ENCODE assay signal across 33 cellular contexts in genomic region chr20:14569631-14570030, GRCh38.
"Had no signal": no experiment of that assay in that cellular context is flagged by ENCODE, and none has a peak within 500 bp of the region (broad histone marks: within the 10 kb centered on the region; RNA-seq: fewer than 3 reads in every experiment).

No MANE protein-coding gene starts in this region.

- H3K27ac Mint-ChIP-seq: activated CD4-positive, alpha-beta memory T cell treated with anti-CD3 and anti-CD28 coated beads, Interleukin-2, amount 10 ng/mL, durations not matched to agents 7 days and 5 days; activated CD8-positive, alpha-beta memory T cell treated with anti-CD3 and anti-CD28 coated beads, Interleukin-2, amount 10 ng/mL, durations not matched to agents 7 days and 5 days; activated naive CD4-positive, alpha-beta T cell treated with anti-CD3 and anti-CD28 coated beads, Interleukin-2, amount 50 U/mL, for 24 hours; activated naive CD8-positive, alpha-beta T cell treated with anti-CD3 and anti-CD28 coated beads, Interleukin-2, amount 10 ng/mL, durations not matched to agents 7 days and 5 days; activated T-helper 17 cell treated with anti-CD3 and anti-CD28 coated beads, Interleukin-2, amount 50 U/mL, for 72 hours had no signal

- H3K36me3 Mint-ChIP-seq: activated CD8-positive, alpha-beta memory T cell treated with anti-CD3 and anti-CD28 coated beads, Interleukin-2, amount 10 ng/mL, durations not matched to agents 7 days and 5 days; activated naive CD4-positive, alpha-beta T cell treated with anti-CD3 and anti-CD28 coated beads, Interleukin-2, amount 50 U/mL, for 24 hours; activated naive CD8-positive, alpha-beta T cell treated with anti-CD3 and anti-CD28 coated beads, Interleukin-2, amount 10 ng/mL, durations not matched to agents 7 days and 5 days had no signal

- H3K9me3 ChIP-seq: adrenal gland had no signal

- ATAC-seq: activated CD8-positive, alpha-beta memory T cell treated with anti-CD3 and anti-CD28 coated beads, Interleukin-2, amount 10 ng/mL, durations not matched to agents 7 days and 5 days; activated T-helper 17 cell treated with anti-CD3 and anti-CD28 coated beads, Interleukin-2, amount 50 U/mL, for 72 hours; K562; Panc1 had no signal

- H3K4me3 ChIP-seq: adrenal gland, K562, SJCRH30, SK-N-MC had no signal

- H3K4me3 Mint-ChIP-seq: activated CD4-positive, alpha-beta memory T cell treated with anti-CD3 and anti-CD28 coated beads, Interleukin-2, amount 10 ng/mL, durations not matched to agents 7 days and 5 days; activated CD8-positive, alpha-beta memory T cell treated with anti-CD3 and anti-CD28 coated beads, Interleukin-2, amount 10 ng/mL, durations not matched to agents 7 days and 5 days; activated naive CD4-positive, alpha-beta T cell treated with anti-CD3 and anti-CD28 coated beads, Interleukin-2, amount 50 U/mL, for 24 hours; activated naive CD8-positive, alpha-beta T cell treated with anti-CD3 and anti-CD28 coated beads, Interleukin-2, amount 10 ng/mL, durations not matched to agents 7 days and 5 days; activated T-helper 17 cell treated with anti-CD3 and anti-CD28 coated beads, Interleukin-2, amount 50 U/mL, for 72 hours had no signal

- H3K4me1 Mint-ChIP-seq: activated CD4-positive, alpha-beta memory T cell treated with anti-CD3 and anti-CD28 coated beads, Interleukin-2, amount 10 ng/mL, durations not matched to agents 7 days and 5 days; activated CD8-positive, alpha-beta memory T cell treated with anti-CD3 and anti-CD28 coated beads, Interleukin-2, amount 10 ng/mL, durations not matched to agents 7 days and 5 days; activated naive CD4-positive, alpha-beta T cell treated with anti-CD3 and anti-CD28 coated beads, Interleukin-2, amount 50 U/mL, for 24 hours; activated naive CD8-positive, alpha-beta T cell treated with anti-CD3 and anti-CD28 coated beads, Interleukin-2, amount 10 ng/mL, durations not matched to agents 7 days and 5 days; activated T-helper 17 cell treated with anti-CD3 and anti-CD28 coated beads, Interleukin-2, amount 50 U/mL, for 72 hours had no signal

- H3K4me1 ChIP-seq: adrenal gland had no signal

- FAIRE-seq: astrocyte, K562 had no signal

- DNase-seq: activated CD4-positive, alpha-beta memory T cell treated with anti-CD3 and anti-CD28 coated beads, Interleukin-2, amount 10 ng/mL, durations not matched to agents 7 days and 5 days; activated CD4-positive, alpha-beta T cell treated with anti-CD3 and anti-CD28 coated beads for 1 hour; activated CD4-positive, alpha-beta T cell treated with anti-CD3 and anti-CD28 coated beads for 48 hours; activated CD4-positive, CD25-positive, alpha-beta regulatory T cell; activated CD8-positive, alpha-beta memory T cell treated with anti-CD3 and anti-CD28 coated beads for 24 hours; activated CD8-positive, alpha-beta memory T cell treated with anti-CD3 and anti-CD28 coated beads, Interleukin-2, amount 10 ng/mL, durations not matched to agents 7 days and 5 days; activated CD8-positive, alpha-beta memory T cell treated with anti-CD3 and anti-CD28 coated beads, Interleukin-2, amount 50 U/mL, for 48 hours; activated effector memory CD4-positive, alpha-beta T cell treated with anti-CD3 and anti-CD28 coated beads, Interleukin-2, amount 50 U/mL, for 16 hours; activated naive CD4-positive, alpha-beta T cell; activated naive CD8-positive, alpha-beta T cell treated with anti-CD3 and anti-CD28 coated beads, Interleukin-2, amount 10 ng/mL, durations not matched to agents 7 days and 5 days; activated T-cell treated with anti-CD3 and anti-CD28 coated beads, Interleukin-2, amount 50 U/mL, for 48 hours; adrenal gland; brain microvascular endothelial cell; central memory CD4-positive, alpha-beta T cell; NCI-H1092 treated with DMSO at 0.1 percent for 48 hours; NCI-H1417; NCI-H187 treated with DMSO at 0.1 percent for 48 hours; NCI-H2081; NCI-H2171 treated with DMSO at 0.1 percent for 48 hours; NCI-H2227 treated with DMSO at 0.1 percent for 48 hours; NCI-H446; NCI-H510A treated with DMSO at 0.1 percent for 48 hours; NCI-H69; SHP77; T1000; WERI-Rb-1 had no signal

- H3K27me3 Mint-ChIP-seq: activated CD4-positive, alpha-beta memory T cell treated with anti-CD3 and anti-CD28 coated beads, Interleukin-2, amount 10 ng/mL, durations not matched to agents 7 days and 5 days; activated CD8-positive, alpha-beta memory T cell treated with anti-CD3 and anti-CD28 coated beads, Interleukin-2, amount 10 ng/mL, durations not matched to agents 7 days and 5 days; activated naive CD4-positive, alpha-beta T cell treated with anti-CD3 and anti-CD28 coated beads, Interleukin-2, amount 50 U/mL, for 24 hours; activated naive CD8-positive, alpha-beta T cell treated with anti-CD3 and anti-CD28 coated beads, Interleukin-2, amount 10 ng/mL, durations not matched to agents 7 days and 5 days; activated T-helper 17 cell treated with anti-CD3 and anti-CD28 coated beads, Interleukin-2, amount 50 U/mL, for 72 hours had no signal

- H3K27ac ChIP-seq: adrenal gland, brain microvascular endothelial cell, SK-N-MC, WERI-Rb-1 had no signal
